Comparison of ENCODE assay signal across 8 cellular contexts in the genomic region with DNA sequence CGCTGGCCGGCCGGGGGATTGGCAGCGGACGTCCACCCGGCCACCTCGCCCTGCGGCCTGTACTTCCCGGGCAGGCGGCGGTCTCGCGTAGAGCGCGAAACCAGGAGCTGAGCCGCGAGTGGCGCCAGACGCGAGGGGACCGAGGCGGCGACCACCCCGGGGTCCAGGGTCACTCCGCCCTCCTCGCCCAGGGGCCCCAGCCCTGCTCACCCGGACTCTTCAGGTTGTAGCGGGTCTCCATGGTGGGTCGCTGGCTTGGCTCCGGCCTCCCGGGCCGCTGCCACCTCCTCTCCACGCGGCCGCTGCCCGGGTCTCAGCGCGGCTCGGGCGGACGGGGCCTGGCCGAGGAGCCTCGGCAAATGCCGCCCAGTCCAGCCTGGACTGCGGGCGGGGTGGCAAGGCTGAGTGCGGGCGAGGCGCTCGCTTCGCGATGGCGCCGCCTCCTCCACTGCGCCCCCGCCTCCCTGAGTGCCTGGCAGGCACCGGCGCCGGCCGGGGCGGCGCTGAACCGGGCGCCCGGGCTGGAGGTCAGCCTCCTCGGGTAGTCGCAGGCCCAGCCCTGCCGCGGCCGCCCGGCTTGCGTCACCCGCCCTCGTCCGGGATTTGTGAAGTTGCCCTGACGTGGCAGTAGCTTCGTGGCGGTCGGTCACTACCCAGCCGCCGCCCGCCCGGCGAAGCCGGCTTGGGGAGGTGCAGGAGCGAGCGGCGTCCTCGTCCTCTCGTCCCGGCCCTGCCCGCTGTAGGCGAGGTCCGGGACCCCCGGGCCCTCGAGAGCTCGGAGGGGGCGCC. TPM values are rescaled to one million over a fixed set of nuclear protein-coding genes. Genes with fewer than 3 reads are reported as not detected.
DNase-seq lines count a peak whose midpoint lies in the region; ATAC-seq and TF ChIP-seq lines count a peak whose summit lies in the region.

A gene with protein sequence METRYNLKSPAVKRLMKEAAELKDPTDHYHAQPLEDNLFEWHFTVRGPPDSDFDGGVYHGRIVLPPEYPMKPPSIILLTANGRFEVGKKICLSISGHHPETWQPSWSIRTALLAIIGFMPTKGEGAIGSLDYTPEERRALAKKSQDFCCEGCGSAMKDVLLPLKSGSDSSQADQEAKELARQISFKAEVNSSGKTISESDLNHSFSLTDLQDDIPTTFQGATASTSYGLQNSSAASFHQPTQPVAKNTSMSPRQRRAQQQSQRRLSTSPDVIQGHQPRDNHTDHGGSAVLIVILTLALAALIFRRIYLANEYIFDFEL (minus strand): TSS at position 394 of the 789 bp plus-strand sequence. CDS start 153 bp downstream, at position 241.

- H3K4me2 ChIP-seq in HCT116 (ENCODE audit: low read length), result peak within 1 kb of the TSS; percentile 73

- intact Hi-C loops in HCT116 (cut with micrococcal nuclease), result loop anchor here (5.0 kb wide), 1 partner anchor 55 kb away; no protein-coding TSS in a partner anchor
- intact Hi-C loops in body of pancreas (cut with DNase I), result no loop called here
- intact Hi-C loops in gastrocnemius medialis (cut with DNase I; ENCODE audit: low total_unique reads), result loop anchor here (2.0 to 10.0 kb wide), 3 partner anchors 54 to 315 kb away; a partner anchor contains a TSS

- ATAC-seq in HCT116, result peak; percentile 93
- ATAC-seq in body of pancreas, result peak; percentile 96
- ATAC-seq in gastrocnemius medialis, result peak; percentile 86 to 89

- no TSS peak for BruUV-seq in HCT116 (replicated peaks; lab: Mats Ljungman, UMichigan)

- H2AFZ ChIP-seq in HCT116 (ENCODE audit: low read depth, low read length, poor library complexity, severe bottlenecking), result peak within 1 kb of the TSS; percentile 29

- CTCF ChIA-PET in HCT116 (lab: Charles Lee), result interaction anchor here (2.3 kb wide), 1 partner anchor 20 kb away, joined by 9 read pairs; no protein-coding TSS in a partner anchor

- H3K36me3 ChIP-seq in GM06990 (ENCODE audit: control insufficient read depth, insufficient read depth, low read length) (peaks cover 2% of the 10 kb centered on the region), HCT116 (ENCODE audit: control insufficient read depth in 1 of 2, insufficient read depth in 2 of 2, low read length in 2 of 2) (no peaks in the 10 kb centered on the region), body of pancreas (replicated peaks in 1 of 2; ENCODE audit: insufficient read depth in 1 of 2, low read depth in 2 of 2) (no peaks in the 10 kb centered on the region), iPS DF 6.9 (ENCODE audit: control insufficient read depth, insufficient read depth, low read length) (no peaks in the 10 kb centered on the region), gastrocnemius medialis (no peaks in the 10 kb centered on the region)

- no peak for TF ChIP-seq RAD21 in HCT116 (IDR thresholded peaks at IDR 0.05; ENCODE audit: low read depth)

- H3K4me3 ChIP-seq in GM06990 (replicated peaks; ENCODE audit: low read depth, low read length) (peak within 1 kb of the TSS; percentile 96), HCT116 (replicated peaks in 1 of 2; ENCODE audit: low read depth in 1 of 2, low read length in 2 of 2) (peak within 1 kb of the TSS; percentile 64 to 71), body of pancreas (peak within 1 kb of the TSS; percentile 63 to 99), iPS DF 6.9 (ENCODE audit: low read length) (peak within 1 kb of the TSS; percentile 49), gastrocnemius medialis (peak within 1 kb of the TSS; percentile 70 to 95 (median 79))

- TF ChIP-seq POLR2A in HCT116 (IDR thresholded peaks at IDR 0.05; ENCODE audit: borderline replicate concordance, extremely low read depth, insufficient read depth, insufficient read length), result peak; percentile 64
- TF ChIP-seq POLR2A in body of pancreas (IDR thresholded peaks at IDR 0.05), result peak; percentile 96 to 99 (median 96)
- peak; percentile 92 to 96 for TF ChIP-seq POLR2A in gastrocnemius medialis (IDR thresholded peaks at IDR 0.05)

- H4K20me1 ChIP-seq in HCT116 (ENCODE audit: insufficient read depth), result no peaks in the 10 kb centered on the region

- H3K9me3 ChIP-seq in HCT116 (ENCODE audit: control insufficient read depth in 1 of 2, insufficient read depth in 1 of 2, low read depth in 1 of 2, low read length in 2 of 2) (no peaks in the 10 kb centered on the region), body of pancreas (no peaks in the 10 kb centered on the region), iPS DF 6.9 (ENCODE audit: control insufficient read depth, insufficient read depth, low read length) (no peaks in the 10 kb centered on the region), gastrocnemius medialis (no peaks in the 10 kb centered on the region)

- 0% methylated on average over 6 to 55 of the region's 98 CpGs for WGBS in body of pancreas, 2 donors
- no CpG with 5 or more reads among the region's 98 CpGs for WGBS in iPS DF 6.9 (ENCODE audit: insufficient coverage, insufficient read length)

- no peaks in the 10 kb centered on the region for H3K27me3 ChIP-seq in GM06990 (replicated peaks; ENCODE audit: control insufficient read depth, insufficient read depth, low read length)
- no peaks in the 10 kb centered on the region for H3K27me3 ChIP-seq in HCT116 (ENCODE audit: insufficient read depth, low read length)
- no peaks in the 10 kb centered on the region for H3K27me3 ChIP-seq in body of pancreas
- no peaks in the 10 kb centered on the region; the same call in 1 of the 2 replicates for H3K27me3 ChIP-seq in iPS DF 6.9 (ENCODE audit: control insufficient read depth, insufficient read depth, low read length)
- H3K27me3 ChIP-seq in gastrocnemius medialis, result no peaks in the 10 kb centered on the region

- RAD21 ChIA-PET in HCT116 (lab: Charles Lee; ENCODE audit: low non-redundant PET in 1 of 2, low total read pairs in 2 of 2, uncharacterized antibody in 2 of 2, unreplicated experiment in 2 of 2), result interaction anchor here in 1 of 2 experiments (0.7 to 0.8 kb wide), 2 partner anchors 54 to 401 kb away, joined by 3 to 4 read pairs; no protein-coding TSS in a partner anchor

- peak within 1 kb of the TSS; percentile 79 for H3K27ac ChIP-seq in HCT116 (ENCODE audit: low read depth, low read length)
- H3K27ac ChIP-seq in body of pancreas, result peak within 1 kb of the TSS; percentile 98 to 100 (median 98)
- no peak within 1 kb of the TSS for H3K27ac ChIP-seq in iPS DF 6.9 (ENCODE audit: low read length)
- peak within 1 kb of the TSS; percentile 92 to 100 (median 96) for H3K27ac ChIP-seq in gastrocnemius medialis

- DNase-seq in GM06990 (ENCODE audit: extremely low read depth, insufficient read length) (peak; percentile 92), HCT116 (ENCODE audit: low read depth, low spot score) (peak; percentile 57), NAMALWA (ENCODE audit: low spot score) (peak; percentile 75), UCSD-AML1 (lab: John Stamatoyannopoulos, UW; ENCODE audit: unreplicated experiment) (peak; percentile 88), body of pancreas (peak; percentile 95 to 96 (median 95)), iPS DF 6.9 (ENCODE audit: low read depth, low spot score) (no peak), gastrocnemius medialis (peak; percentile 90 to 95), NCI-H524 treated with DMSO at 0.1 percent for 48 hours (lab: John Stamatoyannopoulos, UW) (no peak)

- H3K4me1 ChIP-seq in HCT116 (ENCODE audit: control insufficient read depth in 1 of 2, insufficient read depth in 2 of 2, low read length in 2 of 2), result peaks cover 14 to 25% of the 10 kb centered on the region in 2 experiments
- H3K4me1 ChIP-seq in body of pancreas, result peaks cover 42% of the 10 kb centered on the region
- no peaks in the 10 kb centered on the region for H3K4me1 ChIP-seq in iPS DF 6.9 (ENCODE audit: control insufficient read depth, insufficient read depth, low read length)
- peaks cover 37 to 44% of the 10 kb centered on the region in 2 donors for H3K4me1 ChIP-seq in gastrocnemius medialis

- POLR2A ChIA-PET in HCT116 (lab: Charles Lee), result interaction anchor here (0.8 kb wide), 2 partner anchors 10 to 54 kb away, joined by 3 to 4 read pairs; no protein-coding TSS in a partner anchor

- H3K9me2 ChIP-seq in HCT116 (ENCODE audit: insufficient read depth), result no peaks in the 10 kb centered on the region

- H3K9ac ChIP-seq in HCT116 (ENCODE audit: low read length), result peak within 1 kb of the TSS; percentile 85

- peaks cover 45% of the 10 kb centered on the region for H3K79me2 ChIP-seq in HCT116 (ENCODE audit: insufficient read depth, low read length)

- TF ChIP-seq CTCF in GM06990 (IDR thresholded peaks at IDR 0.05; ENCODE audit: insufficient read depth, low read length, poor library complexity, severe bottlenecking) (no peak), HCT116 (IDR thresholded peaks at IDR 0.05 in 2 of 3, conservative IDR thresholded peaks at IDR 0.05 in 1 of 3; ENCODE audit: borderline replicate concordance in 1 of 3, insufficient read depth in 1 of 3, low read depth in 2 of 3, low read length in 2 of 3) (no peak), body of pancreas (IDR thresholded peaks at IDR 0.05) (peak in 3 of 7 experiments; percentile 3 to 7 (median 5)), gastrocnemius medialis (IDR thresholded peaks at IDR 0.05 in 4 of 5, conservative IDR thresholded peaks at IDR 0.05 in 1 of 5) (no peak)

- in situ Hi-C loops in gastrocnemius medialis (cut with MboI; ENCODE audit: low sequenced_read_pairs in 4 of 4), result loop anchor here in 3 of 4 donors (25.0 kb wide), 2 partner anchors 265 to 365 kb away; a partner anchor contains a TSS

TF ChIP-seq in HCT116, 20 proteins besides CTCF, POLR2A, EP300 and RAD21 (continues in another document):
- TF ChIP-seq CBX3 (IDR thresholded peaks at IDR 0.05; ENCODE audit: low read depth), result no peak
- TF ChIP-seq, protein P1, sequence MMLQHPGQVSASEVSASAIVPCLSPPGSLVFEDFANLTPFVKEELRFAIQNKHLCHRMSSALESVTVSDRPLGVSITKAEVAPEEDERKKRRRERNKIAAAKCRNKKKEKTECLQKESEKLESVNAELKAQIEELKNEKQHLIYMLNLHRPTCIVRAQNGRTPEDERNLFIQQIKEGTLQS (IDR thresholded peaks at IDR 0.05), result no peak
- TF ChIP-seq, protein P2, sequence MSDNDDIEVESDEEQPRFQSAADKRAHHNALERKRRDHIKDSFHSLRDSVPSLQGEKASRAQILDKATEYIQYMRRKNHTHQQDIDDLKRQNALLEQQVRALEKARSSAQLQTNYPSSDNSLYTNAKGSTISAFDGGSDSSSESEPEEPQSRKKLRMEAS (IDR thresholded peaks at IDR 0.05), result no peak
- TF ChIP-seq SP1 (IDR thresholded peaks at IDR 0.05; ENCODE audit: low read depth), result no peak
- TF ChIP-seq SIN3A (IDR thresholded peaks at IDR 0.05; ENCODE audit: low read depth), result peak; percentile 42; the same call in 1 of the 2 replicates
- TF ChIP-seq ELF1 (IDR thresholded peaks at IDR 0.05; ENCODE audit: borderline replicate concordance, low read depth), result no peak

RNA-seq across cellular contexts. Expression of the gene that starts here (rescaled TPM):
- total RNA-seq in HCT116 (2021; ENCODE audit: unreplicated experiment) (23.3 TPM), body of pancreas (10 to 100 TPM; 23.4 to 27.8 TPM), gastrocnemius medialis (10 to 100 TPM; 10.5 to 15.1 (median 14.6) TPM)
- polyA plus RNA-seq in HCT116 (2012), result 13.4 and 13.9 TPM in 2 replicates

Comparison
In these comparisons a context has a peak if more than half of its experiments do, and no peak if none do; other contexts are left out.
1. DNase-seq: peak in GM06990 (single experiment), HCT116 (single experiment), NAMALWA (single experiment), UCSD-AML1 (single experiment), body of pancreas (4 of 4) and gastrocnemius medialis (2 of 2); none in iPS DF 6.9 (single experiment) and NCI-H524 treated with DMSO at 0.1 percent for 48 hours (single experiment).
2. Peak in every context shown above with its lines, with median percentiles within 50 percentile points of each other: H3K4me3 ChIP-seq, ATAC-seq and POLR2A ChIP-seq.